In genomic region chr18:55095579-55095978, GRCh38 we compare ENCODE assay signal across 10 cellular contexts.
"Had no signal": no experiment of that assay in that cellular context is flagged by ENCODE, and none has a peak within 500 bp of the region (broad histone marks: within the 10 kb centered on the region; RNA-seq: fewer than 3 reads in every experiment).

No MANE protein-coding gene starts in this region.

- H3K9me3 Mint-ChIP-seq: activated naive CD8-positive, alpha-beta T cell treated with anti-CD3 and anti-CD28 coated beads for 36 hours; immature natural killer cell; nephron progenitor cell had no signal

- H3K4me3 Mint-ChIP-seq: activated naive CD8-positive, alpha-beta T cell treated with anti-CD3 and anti-CD28 coated beads for 36 hours; immature natural killer cell; nephron progenitor cell had no signal

- H3K4me1 ChIP-seq: body of pancreas had no signal

- H3K36me3 Mint-ChIP-seq: activated naive CD8-positive, alpha-beta T cell treated with anti-CD3 and anti-CD28 coated beads for 36 hours; immature natural killer cell had no signal

- H3K27ac Mint-ChIP-seq: activated naive CD8-positive, alpha-beta T cell treated with anti-CD3 and anti-CD28 coated beads for 36 hours; immature natural killer cell; nephron progenitor cell had no signal

- H3K4me3 ChIP-seq: body of pancreas, left ventricle myocardium inferior had no signal

- ATAC-seq: body of pancreas had no signal

- H3K27me3 ChIP-seq: body of pancreas had no signal

- DNase-seq: activated CD4-positive, alpha-beta T cell treated with anti-CD3 and anti-CD28 coated beads, Interleukin-2, amount 50 U/mL, for 4 hours; activated naive CD4-positive, alpha-beta T cell; activated naive CD8-positive, alpha-beta T cell treated with anti-CD3 and anti-CD28 coated beads for 36 hours; effector memory CD4-positive, alpha-beta T cell; immature natural killer cell; left ventricle myocardium inferior; nephron progenitor cell; stimulated activated naive CD4-positive, alpha-beta T cell had no signal

- H3K9me3 ChIP-seq: body of pancreas, left ventricle myocardium inferior had no signal

- H3K36me3 ChIP-seq: left ventricle myocardium inferior, WERI-Rb-1 had no signal

- H3K27me3 Mint-ChIP-seq: activated naive CD8-positive, alpha-beta T cell treated with anti-CD3 and anti-CD28 coated beads for 36 hours had no signal

- H3K27ac ChIP-seq: body of pancreas, left ventricle myocardium inferior, WERI-Rb-1 had no signal

- H3K4me1 Mint-ChIP-seq: activated naive CD8-positive, alpha-beta T cell treated with anti-CD3 and anti-CD28 coated beads for 36 hours; immature natural killer cell had no signal
